ENCODE assay signal across 19 cellular contexts in genomic region chr9:4576448-4576847, GRCh38.
"Had no signal": no experiment of that assay in that cellular context is flagged by ENCODE, and none has a peak within 500 bp of the region (broad histone marks: within the 10 kb centered on the region; RNA-seq: fewer than 3 reads in every experiment).

No MANE protein-coding gene starts in this region.

- H3K9me3 ChIP-seq: SJCRH30 had no signal

- H3K4me3 ChIP-seq: K562, SJCRH30 had no signal

- H3K27me3 ChIP-seq: SJCRH30 had no signal

- DNase-seq: Kasumi-1, MM.1S, NCI-H1092 treated with DMSO at 0.1 percent for 48 hours, NCI-H1436 treated with DMSO at 0.1 percent for 48 hours, NCI-H1694, NCI-H187 treated with DMSO at 0.1 percent for 48 hours, NCI-H2029 treated with DMSO at 0.1 percent for 48 hours, NCI-H2171 treated with DMSO at 0.1 percent for 48 hours, NCI-H345, NCI-H446 treated with DMSO at 0.1 percent for 48 hours, NCI-H510A treated with DMSO at 0.1 percent for 48 hours, NCI-H526 treated with DMSO at 0.1 percent for 48 hours, NCI-H748 treated with DMSO at 0.1 percent for 48 hours, RPMI8226, SHP77 treated with DMSO at 0.1 percent for 48 hours, SJCRH30 had no signal

- ATAC-seq: K562, SK-N-SH treated with all-trans-retinoic acid at 6 μM for 48 hours had no signal

- H3K36me3 ChIP-seq: SJCRH30 had no signal

- H3K27ac ChIP-seq: KMS-11, SJCRH30 had no signal
